Comparison of ENCODE assay signal across 9 cellular contexts in genomic region chr14:80996049-80996901, GRCh38. TPM values are rescaled to one million over a fixed set of nuclear protein-coding genes. Genes with fewer than 3 reads are reported as not detected.
A peak's percentile ranks its signal among the peaks of the same experiment; 100 is the strongest.
DNase-seq lines count a peak whose midpoint lies in the region; ATAC-seq lines count a peak whose summit lies in the region.
"Had no signal": no experiment of that assay in that cellular context is flagged by ENCODE, and none has a peak within 500 bp of the region (broad histone marks: within the 10 kb centered on the region; RNA-seq: fewer than 3 reads in every experiment).

No MANE protein-coding gene starts in this region.

- H3K36me3 Mint-ChIP-seq in activated naive CD8-positive, alpha-beta T cell treated with anti-CD3 and anti-CD28 coated beads for 36 hours: no peaks in the 10 kb centered on the region

- peak; percentile 85 for ATAC-seq in HG03469 (IDR thresholded peaks at IDR 0.05; ENCODE audit: unreplicated experiment)
- ATAC-seq in Right ventricle myocardium superior (ENCODE audit: poor library complexity): peak; percentile 97
- ATAC-seq in HG02970 (IDR thresholded peaks at IDR 0.05; ENCODE audit: low FRiP score, unreplicated experiment): no peak

- H3K27ac Mint-ChIP-seq in activated naive CD8-positive, alpha-beta T cell treated with anti-CD3 and anti-CD28 coated beads for 36 hours: no peak overlapping the region
- H3K27ac Mint-ChIP-seq: stimulated activated naive CD8-positive, alpha-beta T cell treated with anti-CD3 and anti-CD28 coated beads, Interleukin-15, Interleukin-2, amounts not matched to agents 100 ng/mL and 50 ng/mL, for 24 hours had no signal

- H3K27me3 Mint-ChIP-seq in activated naive CD8-positive, alpha-beta T cell treated with anti-CD3 and anti-CD28 coated beads for 36 hours: peaks cover 51% of the 10 kb centered on the region

- H3K4me3 Mint-ChIP-seq in activated naive CD8-positive, alpha-beta T cell treated with anti-CD3 and anti-CD28 coated beads for 36 hours: no peak overlapping the region
- H3K4me3 Mint-ChIP-seq: stimulated activated naive CD8-positive, alpha-beta T cell treated with anti-CD3 and anti-CD28 coated beads, Interleukin-15, Interleukin-2, amounts not matched to agents 100 ng/mL and 50 ng/mL, for 24 hours had no signal

- intact Hi-C loops in Right ventricle myocardium superior (cut with DNase I): loop anchor here (10.0 kb wide), 2 partner anchors 169 to 219 kb away; no protein-coding TSS in a partner anchor

- peaks cover 7% of the 10 kb centered on the region for H3K4me1 Mint-ChIP-seq in activated naive CD8-positive, alpha-beta T cell treated with anti-CD3 and anti-CD28 coated beads for 36 hours

- peak; percentile 79 for DNase-seq in DMS 273 (lab: John Stamatoyannopoulos, UW; ENCODE audit: unreplicated experiment)
- DNase-seq in GM19238 (ENCODE audit: insufficient read length, low spot score): peak; percentile 15
- peak; percentile 73 for DNase-seq in NCI-H69 (lab: John Stamatoyannopoulos, UW)
- peak; percentile 8 for DNase-seq in activated naive CD8-positive, alpha-beta T cell treated with anti-CD3 and anti-CD28 coated beads for 36 hours
- DNase-seq in Right ventricle myocardium superior: no peak
- peak; percentile 74 for DNase-seq in putamen (ENCODE audit: low spot score)

- H3K9me3 Mint-ChIP-seq in activated naive CD8-positive, alpha-beta T cell treated with anti-CD3 and anti-CD28 coated beads for 36 hours: no peaks in the 10 kb centered on the region
- H3K9me3 Mint-ChIP-seq: stimulated activated naive CD8-positive, alpha-beta T cell treated with anti-CD3 and anti-CD28 coated beads, Interleukin-15, Interleukin-2, amounts not matched to agents 100 ng/mL and 50 ng/mL, for 24 hours had no signal

RNA-seq across cellular contexts. Expression of gene TSHR, which starts 40.9 kb away (rescaled TPM):
- total RNA-seq in activated naive CD8-positive, alpha-beta T cell treated with anti-CD3 and anti-CD28 coated beads for 36 hours: not detected
- not detected for total RNA-seq in Right ventricle myocardium superior

RNA-seq across cellular contexts. Expression of gene CEP128, which starts 54.7 kb away (rescaled TPM):
- 10 to 100 TPM; 21.5 to 22.6 TPM for total RNA-seq in activated naive CD8-positive, alpha-beta T cell treated with anti-CD3 and anti-CD28 coated beads for 36 hours
- 3.9 TPM for total RNA-seq in Right ventricle myocardium superior
